Comparison of ENCODE assay signal across 20 cellular contexts in the genomic region with DNA sequence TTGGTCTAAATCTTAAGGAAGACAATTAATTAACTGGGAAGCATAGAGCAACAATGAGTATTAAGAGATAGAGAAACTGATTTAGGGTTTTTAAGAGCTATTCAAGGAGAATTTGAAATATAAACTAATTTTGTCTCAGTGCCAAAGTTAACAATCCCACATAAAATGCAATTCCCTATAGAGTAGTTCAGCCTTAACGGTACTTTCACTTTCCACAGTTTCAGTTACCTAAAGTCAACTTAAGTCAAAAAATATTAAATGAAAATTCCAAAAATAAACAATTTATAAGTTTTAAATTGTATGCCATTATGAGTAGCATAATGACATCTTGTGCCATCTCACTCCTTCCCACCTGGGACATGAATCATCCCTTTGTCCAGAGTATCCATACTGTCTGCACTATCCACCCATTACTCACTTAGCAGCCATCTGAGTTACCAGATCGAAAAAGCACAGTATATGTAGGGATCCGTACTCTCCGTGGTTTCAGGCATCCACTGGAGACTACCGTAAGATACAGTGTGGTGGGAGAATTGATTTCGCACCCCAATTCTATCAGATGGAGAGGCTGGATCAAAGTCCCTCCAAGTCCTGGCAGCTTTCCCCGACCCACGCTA. TPM values are rescaled to one million over a fixed set of nuclear protein-coding genes. Genes with fewer than 3 reads are reported as not detected.
A peak's percentile ranks its signal among the peaks of the same experiment; 100 is the strongest.
DNase-seq lines count a peak whose midpoint lies in the region; ATAC-seq and TF ChIP-seq lines count a peak whose summit lies in the region.
"Had no signal": no experiment of that assay in that cellular context is flagged by ENCODE, and none has a peak within 500 bp of the region (broad histone marks: within the 10 kb centered on the region; RNA-seq: fewer than 3 reads in every experiment).

No MANE protein-coding gene starts in this region.

- H4K8ac ChIP-seq in neuronal stem cell (ENCODE audit: low read depth, low read length), result no peak overlapping the region

- no peak for TF ChIP-seq CTCF in PC-3 (conservative IDR thresholded peaks at IDR 0.05; ENCODE audit: low read depth, low read length)

- no peak overlapping the region for H4K91ac ChIP-seq in neuronal stem cell (ENCODE audit: low read depth, low read length, poor library complexity)

- H3K27ac ChIP-seq in ACC112 (ENCODE audit: low read depth, low read length) (peak overlapping the region; percentile 22; the same call in 1 of the 2 replicates), PC-3 (ENCODE audit: low read length) (no peak overlapping the region), neuronal stem cell (replicated peaks; ENCODE audit: low read length) (no peak overlapping the region)
- H3K27ac ChIP-seq: uterus had no signal

- H3K4ac ChIP-seq in neuronal stem cell (ENCODE audit: low read length), result no peak overlapping the region

- no CpG with 5 or more reads among the region's 8 CpGs for WGBS in neuronal stem cell (ENCODE audit: extremely low coverage in 2 of 2, insufficient read length in 2 of 2, insufficient replicate concordance in 1 of 2), 2 donors

- H3K27me3 ChIP-seq in ACC112 (ENCODE audit: insufficient read depth, low read length) (no peaks in the 10 kb centered on the region), PC-3 (ENCODE audit: low read length) (no peaks in the 10 kb centered on the region), endocrine pancreas (ENCODE audit: control insufficient read depth, insufficient read depth, low read length) (no peaks in the 10 kb centered on the region), neuronal stem cell (ENCODE audit: control insufficient read depth in 3 of 3, insufficient read depth in 3 of 3, low read depth in 1 of 3, low read length in 3 of 3) (no peaks in the 10 kb centered on the region)
- H3K27me3 ChIP-seq: uterus had no signal

- no peak overlapping the region for H3K9ac ChIP-seq in PC-3 (ENCODE audit: low read length)
- no peak overlapping the region for H3K9ac ChIP-seq in endocrine pancreas (ENCODE audit: control insufficient read depth, insufficient read depth, low read length)
- no peak overlapping the region for H3K9ac ChIP-seq in neuronal stem cell (ENCODE audit: low read depth, low read length, poor library complexity)

- H3K4me1 ChIP-seq in ACC112 (ENCODE audit: control insufficient read depth, insufficient read depth, low read length, unreplicated experiment), result peaks cover 9% of the 10 kb centered on the region
- no peaks in the 10 kb centered on the region for H3K4me1 ChIP-seq in PC-3 (ENCODE audit: insufficient read depth, low read length)
- H3K4me1 ChIP-seq in endocrine pancreas (ENCODE audit: control insufficient read depth, insufficient read depth, low read length), result no peaks in the 10 kb centered on the region
- peaks cover 3% of the 10 kb centered on the region in 2 donors for H3K4me1 ChIP-seq in neuronal stem cell (ENCODE audit: control insufficient read depth in 2 of 2, insufficient read depth in 1 of 2, low read depth in 1 of 2, low read length in 2 of 2)
- H3K4me1 ChIP-seq: uterus had no signal

- no peak overlapping the region for H3K18ac ChIP-seq in neuronal stem cell (ENCODE audit: low read length)

- H2BK120ac ChIP-seq in neuronal stem cell (ENCODE audit: low read depth, low read length), result no peak overlapping the region

- no TSS peak for BruUV-seq in PC-3 (replicated peaks; lab: Mats Ljungman, UMichigan)

- no peak overlapping the region for H2BK5ac ChIP-seq in neuronal stem cell (ENCODE audit: low read length)

- H3K4me2 ChIP-seq in PC-3 (ENCODE audit: low read length) (no peak overlapping the region), neuronal stem cell (ENCODE audit: insufficient read depth, low read length, poor library complexity, severe bottlenecking) (no peak overlapping the region)

- POLR2A ChIA-PET in PC-3 (lab: Charles Lee; ENCODE audit: unreplicated experiment), result no interaction called here

- H2AFZ ChIP-seq in ACC112 (ENCODE audit: low read length, unreplicated experiment) (peak overlapping the region; percentile 37), PC-3 (ENCODE audit: low read length) (0 out of 2 replicates have a peak overlapping the region, but pooled peaks have one; percentile 43), neuronal stem cell (ENCODE audit: low read length) (peak overlapping the region; percentile 37)

- H3K79me2 ChIP-seq in ACC112 (ENCODE audit: control insufficient read depth, insufficient read depth, low read length, unreplicated experiment) (peaks cover 2% of the 10 kb centered on the region), PC-3 (ENCODE audit: low read length) (peaks cover 2% of the 10 kb centered on the region)

- H3K14ac ChIP-seq in neuronal stem cell (ENCODE audit: low read length), result no peak overlapping the region

- H3K4me3 ChIP-seq in ACC112 (ENCODE audit: low read depth, low read length) (peak overlapping the region; percentile 68), PC-3 (ENCODE audit: low read length) (no peak overlapping the region), endocrine pancreas (ENCODE audit: control insufficient read depth, insufficient read depth, low read length) (peak overlapping the region; percentile 40), neuronal stem cell (ENCODE audit: low read length in 2 of 2) (no peak overlapping the region)
- H3K4me3 ChIP-seq: lung had no signal

- CTCF ChIA-PET in PC-3 (lab: Charles Lee), result no interaction called here

- intact Hi-C loops in PC-3 (cut with micrococcal nuclease), result no loop called here
- intact Hi-C loops in posterior cingulate gyrus (cut with DNase I), result no loop called here

- H2BK12ac ChIP-seq in neuronal stem cell (ENCODE audit: low read length), result no peak overlapping the region

- no peaks in the 10 kb centered on the region for H3K9me2 ChIP-seq in PC-3 (replicated peaks; ENCODE audit: low read length)

- ATAC-seq in PC-3 (no peak), GM21723 (IDR thresholded peaks at IDR 0.05; ENCODE audit: unreplicated experiment) (no peak)
- ATAC-seq: activated CD4-positive, alpha-beta T cell treated with anti-CD3 and anti-CD28 coated beads for 36 hours; activated naive CD4-positive, alpha-beta T cell treated with anti-CD3 and anti-CD28 coated beads, Interleukin-2, amount 50 U/mL, for 72 hours; esophagus mucosa; Panc1; right cardiac atrium; stimulated activated effector memory CD8-positive, alpha-beta T cell treated with anti-CD3 and anti-CD28 coated beads, Interleukin-12 subunit alpha, Interleukin-12 subunit beta, amount 100 ng/mL, for 72 hours had no signal

- no peaks in the 10 kb centered on the region for H4K20me1 ChIP-seq in PC-3 (ENCODE audit: low read length)

- H3K36me3 ChIP-seq in ACC112 (ENCODE audit: insufficient read depth, low read length), result no peaks in the 10 kb centered on the region
- H3K36me3 ChIP-seq in PC-3 (ENCODE audit: low read depth, low read length), result no peaks in the 10 kb centered on the region
- no peaks in the 10 kb centered on the region for H3K36me3 ChIP-seq in endocrine pancreas (ENCODE audit: control insufficient read depth, insufficient read depth, low read length)
- no peaks in the 10 kb centered on the region for H3K36me3 ChIP-seq in neuronal stem cell (replicated peaks in 1 of 2; ENCODE audit: control insufficient read depth in 2 of 2, insufficient read depth in 2 of 2, low read length in 2 of 2)
- H3K36me3 ChIP-seq: uterus had no signal

- H3K9me3 ChIP-seq in PC-3 (ENCODE audit: low read length) (no peaks in the 10 kb centered on the region), endocrine pancreas (ENCODE audit: control insufficient read depth, low read length) (no peaks in the 10 kb centered on the region), neuronal stem cell (replicated peaks in 1 of 2; ENCODE audit: control insufficient read depth in 2 of 2, insufficient read depth in 1 of 2, low read depth in 1 of 2, low read length in 2 of 2) (peaks cover 0 to 1% of the 10 kb centered on the region in 2 donors)
- H3K9me3 ChIP-seq: uterus had no signal

- no peaks in the 10 kb centered on the region for H3F3A ChIP-seq in PC-3 (ENCODE audit: low read length, unreplicated experiment)

- no peaks in the 10 kb centered on the region for H3K79me1 ChIP-seq in neuronal stem cell (ENCODE audit: low read depth, low read length)

- H2AK5ac ChIP-seq in neuronal stem cell (ENCODE audit: low read depth, low read length), result no peak overlapping the region

- DNase-seq in PC-3 (peak; percentile 22), neuronal stem cell (ENCODE audit: low spot score) (no peak), posterior cingulate gyrus (no peak), amniotic stem cell (lab: John Stamatoyannopoulos, UW) (no peak), HT-29 (ENCODE audit: low spot score) (no peak)
- DNase-seq: activated CD4-positive, alpha-beta T cell treated with anti-CD3 and anti-CD28 coated beads for 36 hours; cerebellar nuclear complex; KG1; NCI-H1694 treated with DMSO at 0.1 percent for 48 hours; NCI-H510A; right cardiac atrium; uterus had no signal

- no peak overlapping the region for H3K23ac ChIP-seq in neuronal stem cell (ENCODE audit: low read depth, low read length, poor library complexity)

- no peak overlapping the region for H2BK15ac ChIP-seq in neuronal stem cell (ENCODE audit: low read length)

RNA-seq across cellular contexts. Expression of a gene that starts 4.8 kb away (rescaled TPM):
- 146 and 158 TPM in 2 replicates for total RNA-seq in PC-3 (2014; rRNA removed)
- 110 TPM for polyA plus RNA-seq in neuronal stem cell (2013, experiment 1 of 2)
- 109 TPM for polyA plus RNA-seq in neuronal stem cell (2013, experiment 2 of 2)
- 109 and 125 TPM in 2 replicates for total RNA-seq in HT-29 (2014; rRNA removed; shearing (Covaris generic))

RNA-seq across cellular contexts. Expression of a gene that starts 40.4 kb away (rescaled TPM):
- total RNA-seq in PC-3 (2014; rRNA removed), result 3.6 and 6.4 TPM in 2 replicates
- 40.0 TPM for polyA plus RNA-seq in neuronal stem cell (2013, experiment 1 of 2)
- polyA plus RNA-seq in neuronal stem cell (2013, experiment 2 of 2), result 41.0 TPM
- 1.1 and 1.4 TPM in 2 replicates for total RNA-seq in HT-29 (2014; rRNA removed; shearing (Covaris generic))

Comparison
In these comparisons a context has a peak if more than half of its experiments do, and no peak if none do; other contexts are left out.
1. H3K4me3 ChIP-seq: peak in ACC112 (single experiment) and endocrine pancreas (single experiment); none in PC-3 (single experiment) and neuronal stem cell (0 of 2).
2. Peak in every context shown above with its lines, with median percentiles within 50 percentile points of each other: H2AFZ ChIP-seq.